In the genomic region with DNA sequence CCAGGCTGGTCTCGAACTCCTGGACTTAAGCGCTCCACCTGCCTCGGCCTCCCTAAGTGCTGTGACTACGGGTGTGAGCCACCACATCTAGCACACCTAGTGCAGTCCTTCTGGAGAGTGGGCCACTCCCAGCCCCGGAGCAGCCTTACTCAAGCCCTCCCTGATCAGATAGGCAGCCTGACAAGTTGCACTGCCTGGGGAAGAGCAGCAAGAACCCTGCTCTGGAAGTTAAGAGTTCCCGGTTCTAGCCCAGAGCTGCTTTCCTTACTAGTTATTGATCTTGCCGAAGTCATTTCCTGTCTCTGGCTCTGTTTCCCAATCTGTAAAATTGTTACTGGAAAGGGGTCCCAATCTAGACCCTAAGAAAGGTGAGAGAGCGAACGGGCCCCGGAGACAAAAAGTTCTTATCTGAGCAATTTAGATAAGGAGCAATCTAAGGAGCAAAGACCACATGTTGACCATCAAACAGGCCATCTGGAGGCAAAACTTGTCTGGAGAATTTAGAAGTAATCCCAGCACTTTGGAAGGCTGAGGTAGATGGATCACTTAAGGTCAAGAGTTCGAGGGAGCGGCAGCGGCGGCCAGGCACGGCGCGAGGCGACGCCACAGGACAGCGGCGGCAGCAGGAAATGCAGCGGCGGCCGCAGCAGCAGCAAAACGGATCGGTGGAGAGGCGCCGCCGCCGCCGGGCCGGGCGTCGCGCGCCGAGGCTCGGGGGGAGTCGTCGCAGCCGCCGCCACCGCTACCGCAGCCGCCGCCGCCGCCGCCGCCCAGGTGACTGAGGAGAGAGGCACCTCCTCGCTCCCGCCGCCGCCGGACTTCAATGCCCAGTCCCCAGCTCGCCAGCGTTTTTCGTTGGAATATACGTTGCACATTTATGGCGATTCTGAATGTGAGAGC, we compare ENCODE assay signal across 8 cellular contexts. TPM values are rescaled to one million over a fixed set of nuclear protein-coding genes. Genes with fewer than 3 reads are reported as not detected.
A peak's percentile ranks its signal among the peaks of the same experiment; 100 is the strongest.
DNase-seq lines count a peak whose midpoint lies in the region; ATAC-seq and TF ChIP-seq lines count a peak whose summit lies in the region.

No MANE protein-coding gene starts in this region.

- intact Hi-C loops in activated T-helper 1 cell treated with anti-CD3 and anti-CD28 coated beads, Interleukin-12 subunit alpha, Interleukin-12 subunit beta, Interleukin-2, Interleukin-4 antibody, amounts not matched to agents 30 ng/mL and 10 ng/mL and 1 ng/mL, durations not matched to agents 14 hours and 24 hours and 36 hours (cut with micrococcal nuclease): no loop called here
- intact Hi-C loops in transverse colon (cut with DNase I; ENCODE audit: low total_unique reads): no loop called here

- H3K4me1 Mint-ChIP-seq in activated T-helper 1 cell treated with anti-CD3 and anti-CD28 coated beads, Interleukin-12 subunit alpha, Interleukin-12 subunit beta, Interleukin-2, Interleukin-4 antibody, amounts not matched to agents 30 ng/mL and 10 ng/mL and 1 ng/mL, durations not matched to agents 14 hours and 24 hours and 36 hours (ENCODE audit: low read depth): peaks cover 34% of the 10 kb centered on the region
- H3K4me1 Mint-ChIP-seq in naive thymus-derived CD8-positive, alpha-beta T cell: peaks cover 14 to 65% (median 49%) of the 10 kb centered on the region in 4 donors

- peak; percentile 33 to 40 for ATAC-seq in naive thymus-derived CD8-positive, alpha-beta T cell

- H3K9me3 Mint-ChIP-seq in activated T-helper 1 cell treated with anti-CD3 and anti-CD28 coated beads, Interleukin-12 subunit alpha, Interleukin-12 subunit beta, Interleukin-2, Interleukin-4 antibody, amounts not matched to agents 30 ng/mL and 10 ng/mL and 1 ng/mL, durations not matched to agents 14 hours and 24 hours and 36 hours: no peaks in the 10 kb centered on the region
- no peaks in the 10 kb centered on the region for H3K9me3 Mint-ChIP-seq in naive thymus-derived CD8-positive, alpha-beta T cell

- H3K36me3 ChIP-seq in NT2/D1 (ENCODE audit: insufficient read depth, insufficient read length, low read length) (no peaks in the 10 kb centered on the region), fibroblast of lung (ENCODE audit: control insufficient read depth, insufficient read depth, low read length) (no peaks in the 10 kb centered on the region), transverse colon (no peaks in the 10 kb centered on the region)

- peak overlapping the region; percentile 65 for H2AFZ ChIP-seq in fibroblast of lung (ENCODE audit: low read length)

- H3K27ac ChIP-seq in fibroblast of lung (ENCODE audit: insufficient read depth, low read length): no peak overlapping the region
- H3K27ac ChIP-seq in transverse colon: peak overlapping the region; percentile 83 to 92 (median 90)

- peak overlapping the region; percentile 39 for H3K4me3 ChIP-seq in NT2/D1 (ENCODE audit: insufficient read length, low read depth)
- peak overlapping the region; percentile 22 to 49 (median 37) for H3K4me3 ChIP-seq in fibroblast of lung (replicated peaks in 1 of 4; ENCODE audit: control extremely low read depth in 1 of 4, insufficient read depth in 1 of 4, low read depth in 3 of 4, low read length in 4 of 4)
- H3K4me3 ChIP-seq in transverse colon: peak overlapping the region; percentile 13 to 62 (median 42)

- DNase-seq in AML-193 (lab: John Stamatoyannopoulos, UW) (peak; percentile 64), GM20000 (ENCODE audit: low spot score) (peak; percentile 76), NT2/D1 (ENCODE audit: low read depth, low spot score) (no peak), fibroblast of lung (ENCODE audit: low read depth in 2 of 2) (peak; percentile 45 to 48), transverse colon (peak; percentile 76), NCI-H128 (lab: John Stamatoyannopoulos, UW; ENCODE audit: unreplicated experiment) (no peak)
- peak; percentile 37 for DNase-seq in activated T-helper 1 cell treated with anti-CD3 and anti-CD28 coated beads, Interleukin-12 subunit alpha, Interleukin-12 subunit beta, Interleukin-2, Interleukin-4 antibody, amounts not matched to agents 30 ng/mL and 10 ng/mL and 1 ng/mL, durations not matched to agents 14 hours and 24 hours and 36 hours (ENCODE audit: low spot score)
- peak in 9 of 10 donors; percentile 25 to 67 (median 52) for DNase-seq in naive thymus-derived CD8-positive, alpha-beta T cell

- H3K9ac ChIP-seq in NT2/D1 (ENCODE audit: insufficient read length, low read depth): peak overlapping the region; percentile 57
- peak overlapping the region; percentile 37 for H3K9ac ChIP-seq in fibroblast of lung (ENCODE audit: insufficient read depth, low read length)

- H3K4me1 ChIP-seq in NT2/D1 (ENCODE audit: insufficient read depth, insufficient read length): peaks cover 13% of the 10 kb centered on the region
- H3K4me1 ChIP-seq in fibroblast of lung (ENCODE audit: control insufficient read depth, extremely low read depth, insufficient read depth, low read length): peaks cover 9% of the 10 kb centered on the region
- peaks cover 16 to 47% (median 30%) of the 10 kb centered on the region in 4 donors for H3K4me1 ChIP-seq in transverse colon

- no peak for TF ChIP-seq POLR2A in transverse colon (IDR thresholded peaks at IDR 0.05)

- H3K79me2 ChIP-seq in fibroblast of lung (ENCODE audit: control insufficient read depth, insufficient read depth, low read length): peaks cover 2% of the 10 kb centered on the region

- WGBS in transverse colon (ENCODE audit: low coverage in 1 of 2), 2 donors: 19 to 25% methylated on average over 10 to 32 of the region's 60 CpGs

- H3K4me2 ChIP-seq in fibroblast of lung (ENCODE audit: extremely low read depth, insufficient read depth, low read length): peak overlapping the region; percentile 51

- TF ChIP-seq EP300 in transverse colon (IDR thresholded peaks at IDR 0.05; ENCODE audit: low read depth): no peak

- H3K9me3 ChIP-seq in NT2/D1 (ENCODE audit: insufficient read depth, low read length): no peaks in the 10 kb centered on the region; the same call in 1 of the 2 replicates
- no peaks in the 10 kb centered on the region for H3K9me3 ChIP-seq in fibroblast of lung (ENCODE audit: control insufficient read depth, insufficient read depth, low read depth, low read length)
- H3K9me3 ChIP-seq in transverse colon: no peaks in the 10 kb centered on the region

- peak overlapping the region; percentile 78 for H3K4me3 Mint-ChIP-seq in activated T-helper 1 cell treated with anti-CD3 and anti-CD28 coated beads, Interleukin-12 subunit alpha, Interleukin-12 subunit beta, Interleukin-2, Interleukin-4 antibody, amounts not matched to agents 30 ng/mL and 10 ng/mL and 1 ng/mL, durations not matched to agents 14 hours and 24 hours and 36 hours
- peak overlapping the region; percentile 76 to 90 (median 87) for H3K4me3 Mint-ChIP-seq in naive thymus-derived CD8-positive, alpha-beta T cell

- H3K27me3 Mint-ChIP-seq in activated T-helper 1 cell treated with anti-CD3 and anti-CD28 coated beads, Interleukin-12 subunit alpha, Interleukin-12 subunit beta, Interleukin-2, Interleukin-4 antibody, amounts not matched to agents 30 ng/mL and 10 ng/mL and 1 ng/mL, durations not matched to agents 14 hours and 24 hours and 36 hours (ENCODE audit: insufficient read depth): peaks cover 19% of the 10 kb centered on the region
- no peaks in the 10 kb centered on the region for H3K27me3 Mint-ChIP-seq in naive thymus-derived CD8-positive, alpha-beta T cell

- in situ Hi-C loops in transverse colon (cut with MboI; ENCODE audit: low pct_ligation_motif_present in 1 of 4, low pct_unique_long_range_greater_than_20kb in 1 of 4, low sequenced_read_pairs in 3 of 4): no loop called here

- H4K20me1 ChIP-seq in fibroblast of lung (ENCODE audit: control insufficient read depth, extremely low read depth, insufficient read depth, low read length): no peaks in the 10 kb centered on the region

- H3K27ac Mint-ChIP-seq in activated T-helper 1 cell treated with anti-CD3 and anti-CD28 coated beads, Interleukin-12 subunit alpha, Interleukin-12 subunit beta, Interleukin-2, Interleukin-4 antibody, amounts not matched to agents 30 ng/mL and 10 ng/mL and 1 ng/mL, durations not matched to agents 14 hours and 24 hours and 36 hours: peak overlapping the region; percentile 44
- peak overlapping the region in 9 of 10 donors; percentile 69 to 95 (median 88) for H3K27ac Mint-ChIP-seq in naive thymus-derived CD8-positive, alpha-beta T cell

- peaks cover 6% of the 10 kb centered on the region for H3K36me3 Mint-ChIP-seq in activated T-helper 1 cell treated with anti-CD3 and anti-CD28 coated beads, Interleukin-12 subunit alpha, Interleukin-12 subunit beta, Interleukin-2, Interleukin-4 antibody, amounts not matched to agents 30 ng/mL and 10 ng/mL and 1 ng/mL, durations not matched to agents 14 hours and 24 hours and 36 hours (ENCODE audit: low read depth)
- H3K36me3 Mint-ChIP-seq in naive thymus-derived CD8-positive, alpha-beta T cell: no peaks in the 10 kb centered on the region

- TF ChIP-seq CTCF in GM20000 (IDR thresholded peaks at IDR 0.05; ENCODE audit: extremely low read depth, missing control alignments) (peak; percentile 11), fibroblast of lung (conservative IDR thresholded peaks at IDR 0.05 in 1 of 2, IDR thresholded peaks at IDR 0.05 in 1 of 2; ENCODE audit: low read depth in 1 of 2, low read length in 2 of 2) (peak; percentile 31 to 33), transverse colon (IDR thresholded peaks at IDR 0.05) (peak; percentile 36 to 58 (median 48))

- H3K27me3 ChIP-seq in NT2/D1 (ENCODE audit: insufficient read depth, insufficient read length): peaks cover 5% of the 10 kb centered on the region
- H3K27me3 ChIP-seq in fibroblast of lung (ENCODE audit: control insufficient read depth, insufficient read depth, low read length): no peaks in the 10 kb centered on the region
- H3K27me3 ChIP-seq in transverse colon: no peaks in the 10 kb centered on the region

- POLR2A ChIA-PET in naive thymus-derived CD8-positive, alpha-beta T cell (lab: Charles Lee): interaction anchor here (0.6 to 2.7 kb wide), 7 partner anchors 10 to 215 kb away, joined by 3 to 16 read pairs (median 3); partner anchors contain the start of gene STAT3

RNA-seq across cellular contexts. Expression of gene NAGLU, which starts 4.3 kb away (rescaled TPM):
- 18.2 and 20.8 TPM in 2 replicates for total RNA-seq in activated T-helper 1 cell treated with anti-CD3 and anti-CD28 coated beads, Interleukin-12 subunit alpha, Interleukin-12 subunit beta, Interleukin-2, Interleukin-4 antibody, amounts not matched to agents 30 ng/mL and 10 ng/mL and 1 ng/mL, durations not matched to agents 14 hours and 24 hours and 36 hours
- 22.3 and 31.9 TPM in 2 replicates for total RNA-seq in fibroblast of lung
- 18.5 and 19.5 TPM in 2 replicates for polyA plus RNA-seq in fibroblast of lung
- polyA plus RNA-seq in fibroblast of lung (2012): 28.9 and 33.2 TPM in 2 replicates
- polyA minus RNA-seq in fibroblast of lung (ENCODE audit: low replicate concordance): 29.5 and 45.2 TPM in 2 replicates
- total RNA-seq in naive thymus-derived CD8-positive, alpha-beta T cell: 10 to 100 TPM; 26.4 to 28.5 TPM
- polyA plus RNA-seq in naive thymus-derived CD8-positive, alpha-beta T cell: 10 to 100 TPM in 2 of 3 donors, 1 to 10 TPM in 1; 8.0 to 16.2 (median 13.4) TPM
- 10 to 100 TPM; 35.4 to 95.7 (median 66.2) TPM for total RNA-seq in transverse colon

RNA-seq across cellular contexts. Expression of gene HSD17B1, which starts 21.0 kb away (rescaled TPM):
- 0.49 and 0.78 TPM in 2 replicates for total RNA-seq in activated T-helper 1 cell treated with anti-CD3 and anti-CD28 coated beads, Interleukin-12 subunit alpha, Interleukin-12 subunit beta, Interleukin-2, Interleukin-4 antibody, amounts not matched to agents 30 ng/mL and 10 ng/mL and 1 ng/mL, durations not matched to agents 14 hours and 24 hours and 36 hours
- total RNA-seq in fibroblast of lung: 2.1 and 2.6 TPM in 2 replicates
- polyA plus RNA-seq in fibroblast of lung: 0.40 and 0.80 TPM in 2 replicates
- polyA plus RNA-seq in fibroblast of lung (2012): 3.5 and 4.3 TPM in 2 replicates
- 0.39 and 0.44 TPM in 2 replicates for polyA minus RNA-seq in fibroblast of lung (ENCODE audit: low replicate concordance)
- total RNA-seq in naive thymus-derived CD8-positive, alpha-beta T cell: 1 to 10 TPM; 1.4 to 2.1 TPM
- polyA plus RNA-seq in naive thymus-derived CD8-positive, alpha-beta T cell: under 1 TPM; 0.18 to 0.98 (median 0.24) TPM
- total RNA-seq in transverse colon: 1 to 10 TPM in 1 of 4 donors, under 1 TPM in 2, not detected in 1; 0.41 to 2.2 (median 0.95) TPM

RNA-seq across cellular contexts. Expression of gene COASY, which starts 30.2 kb away (rescaled TPM):
- total RNA-seq in activated T-helper 1 cell treated with anti-CD3 and anti-CD28 coated beads, Interleukin-12 subunit alpha, Interleukin-12 subunit beta, Interleukin-2, Interleukin-4 antibody, amounts not matched to agents 30 ng/mL and 10 ng/mL and 1 ng/mL, durations not matched to agents 14 hours and 24 hours and 36 hours: 93.1 and 95.4 TPM in 2 replicates
- total RNA-seq in fibroblast of lung: 9.8 and 16.5 TPM in 2 replicates
- 20.3 and 31.6 TPM in 2 replicates for polyA plus RNA-seq in fibroblast of lung
- polyA plus RNA-seq in fibroblast of lung (2012): 40.7 and 58.5 TPM in 2 replicates
- polyA minus RNA-seq in fibroblast of lung (ENCODE audit: low replicate concordance): 56.0 and 196 TPM in 2 replicates
- 10 to 100 TPM; 67.0 to 72.3 TPM for total RNA-seq in naive thymus-derived CD8-positive, alpha-beta T cell
- 10 to 100 TPM; 48.3 to 67.9 (median 65.5) TPM for polyA plus RNA-seq in naive thymus-derived CD8-positive, alpha-beta T cell
- total RNA-seq in transverse colon: 10 to 100 TPM; 46.4 to 91.7 (median 57.6) TPM

RNA-seq across cellular contexts. Expression of gene MLX, which starts 35.2 kb away (rescaled TPM):
- total RNA-seq in activated T-helper 1 cell treated with anti-CD3 and anti-CD28 coated beads, Interleukin-12 subunit alpha, Interleukin-12 subunit beta, Interleukin-2, Interleukin-4 antibody, amounts not matched to agents 30 ng/mL and 10 ng/mL and 1 ng/mL, durations not matched to agents 14 hours and 24 hours and 36 hours: 74.1 and 75.4 TPM in 2 replicates
- total RNA-seq in fibroblast of lung (32.6 and 36.2 TPM in 2 replicates), transverse colon (100 to 1,000 TPM in 3 of 4 donors, 10 to 100 TPM in 1; 81.3 to 191 (median 143) TPM)
- polyA plus RNA-seq in fibroblast of lung: 49.3 and 56.1 TPM in 2 replicates
- polyA plus RNA-seq in fibroblast of lung (2012): 44.1 and 49.5 TPM in 2 replicates
- polyA minus RNA-seq in fibroblast of lung (ENCODE audit: low replicate concordance): 47.2 and 53.9 TPM in 2 replicates
- 10 to 100 TPM; 58.2 to 67.8 TPM for total RNA-seq in naive thymus-derived CD8-positive, alpha-beta T cell
- 10 to 100 TPM; 24.6 to 47.1 (median 25.0) TPM for polyA plus RNA-seq in naive thymus-derived CD8-positive, alpha-beta T cell

RNA-seq across cellular contexts. Expression of gene PSMC3IP, which starts 45.8 kb away (rescaled TPM):
- total RNA-seq in activated T-helper 1 cell treated with anti-CD3 and anti-CD28 coated beads, Interleukin-12 subunit alpha, Interleukin-12 subunit beta, Interleukin-2, Interleukin-4 antibody, amounts not matched to agents 30 ng/mL and 10 ng/mL and 1 ng/mL, durations not matched to agents 14 hours and 24 hours and 36 hours: 27.6 and 31.5 TPM in 2 replicates
- total RNA-seq in fibroblast of lung (2.3 and 4.6 TPM in 2 replicates), transverse colon (1 to 10 TPM in 2 of 4 donors, under 1 TPM in 1, not detected in 1; 0.96 to 2.6 (median 1.3) TPM)
- polyA plus RNA-seq in fibroblast of lung: 8.0 and 18.7 TPM in 2 replicates
- polyA plus RNA-seq in fibroblast of lung (2012): 7.4 and 17.6 TPM in 2 replicates
- 0.59 and 5.4 TPM in 2 replicates for polyA minus RNA-seq in fibroblast of lung (ENCODE audit: low replicate concordance)
- total RNA-seq in naive thymus-derived CD8-positive, alpha-beta T cell: 1 to 10 TPM; 3.3 to 4.6 TPM
- 1 to 10 TPM in 1 of 3 donors, under 1 TPM in 2; 0.69 to 1.1 (median 0.71) TPM for polyA plus RNA-seq in naive thymus-derived CD8-positive, alpha-beta T cell

Comparison
In these comparisons a context has a peak if more than half of its experiments do, and no peak if none do; other contexts are left out.
1. DNase-seq: peak in AML-193 (2 of 2), GM20000 (single experiment), activated T-helper 1 cell treated with anti-CD3 and anti-CD28 coated beads, Interleukin-12 subunit alpha, Interleukin-12 subunit beta, Interleukin-2, Interleukin-4 antibody, amounts not matched to agents 30 ng/mL and 10 ng/mL and 1 ng/mL, durations not matched to agents 14 hours and 24 hours and 36 hours (single experiment), fibroblast of lung (2 of 2), naive thymus-derived CD8-positive, alpha-beta T cell (9 of 10) and transverse colon (single experiment); none in NT2/D1 (single experiment) and NCI-H128 (single experiment).
2. Peak in every context shown above with its lines, with median percentiles within 50 percentile points of each other: CTCF ChIP-seq and H3K4me3 ChIP-seq.